Comparison of ENCODE assay signal across 32 cellular contexts in the genomic region with DNA sequence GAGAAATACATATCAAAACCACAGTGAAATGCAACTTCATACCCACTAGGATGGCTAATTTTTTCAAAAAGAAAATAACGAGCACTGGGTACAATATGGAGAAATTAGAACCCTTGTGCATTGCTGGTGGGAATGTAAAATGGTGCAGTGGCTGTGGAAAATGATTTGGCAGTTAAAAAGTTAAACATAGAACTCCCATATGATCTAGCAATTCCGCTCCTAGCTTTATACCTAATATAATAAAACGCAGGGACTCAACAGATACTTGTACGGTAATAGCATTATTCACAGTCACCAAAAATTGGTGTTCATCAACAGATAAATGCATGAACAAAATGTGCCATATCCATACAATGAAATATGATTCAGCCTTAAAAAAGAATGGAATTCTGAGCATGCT. TPM values are rescaled to one million over a fixed set of nuclear protein-coding genes. Genes with fewer than 3 reads are reported as not detected.
DNase-seq lines count a peak whose midpoint lies in the region; TF ChIP-seq lines count a peak whose summit lies in the region.
"Had no signal": no experiment of that assay in that cellular context is flagged by ENCODE, and none has a peak within 500 bp of the region (broad histone marks: within the 10 kb centered on the region; RNA-seq: fewer than 3 reads in every experiment).

No MANE protein-coding gene starts in this region.

- H3K79me2 ChIP-seq in neural progenitor cell (ENCODE audit: low read depth): no peaks in the 10 kb centered on the region

- no peaks in the 10 kb centered on the region for H4K20me1 ChIP-seq in neural progenitor cell (ENCODE audit: low read depth)
- H4K20me1 ChIP-seq: BLaER1; BLaER1 treated with 17β-estradiol and CSF1 and Interleukin-3, amounts not matched to agents 10 nM and 100 nM had no signal

- DNase-seq in Caki2 (ENCODE audit: low read depth) (peak; percentile 6), neural progenitor cell (ENCODE audit: low spot score) (no peak), mucosa of gallbladder (ENCODE audit: low spot score) (no peak)
- DNase-seq: 8988T; ACHN; AML-193; BE2C; C1 segment of cervical spinal cord; Caco-2; Calu3; CD4-positive, alpha-beta memory T cell; CD4-positive, alpha-beta T cell; CD4-positive, CD25-positive, alpha-beta regulatory T cell; CD8-positive, alpha-beta memory T cell; CD8-positive, alpha-beta T cell; COR-L47; DMS 273 treated with DMSO at 0.1 percent for 48 hours; DMS153; DMS53; DMS79; DMS79 treated with DMSO at 0.1 percent for 48 hours; DND-41; EL had no signal

- H3K36me3 ChIP-seq in HEK293 (ENCODE audit: control insufficient read depth in 2 of 2, insufficient read depth in 1 of 2, low read length in 2 of 2) (no peaks in the 10 kb centered on the region), neural progenitor cell (no peaks in the 10 kb centered on the region)
- H3K36me3 ChIP-seq: BE2C; BLaER1; BLaER1 treated with 17β-estradiol and CSF1 and Interleukin-3, amounts not matched to agents 10 nM and 100 nM had no signal

- H3K27me3 ChIP-seq in neural progenitor cell: no peaks in the 10 kb centered on the region
- H3K27me3 ChIP-seq: BE2C; BLaER1; BLaER1 treated with 17β-estradiol and CSF1 and Interleukin-3, amounts not matched to agents 10 nM and 100 nM had no signal

- in situ Hi-C loops in Caki2 (cut with HindIII; ENCODE audit: low pct_unique_long_range_greater_than_20kb, low sequenced_read_pairs): no loop called here

- H3K9me3 Mint-ChIP-seq in neural progenitor cell: peaks cover 3% of the 10 kb centered on the region
- H3K9me3 Mint-ChIP-seq: CD4-positive, alpha-beta T cell; CD8-positive, alpha-beta T cell had no signal

- no peaks in the 10 kb centered on the region for H3K4me1 ChIP-seq in HEK293 (ENCODE audit: control insufficient read depth, insufficient read depth, low read length)
- H3K4me1 ChIP-seq in neural progenitor cell: no peaks in the 10 kb centered on the region
- H3K4me1 ChIP-seq: A549; BE2C; BLaER1; BLaER1 treated with 17β-estradiol and CSF1 and Interleukin-3, amounts not matched to agents 10 nM and 100 nM; Caco-2 had no signal

- no peaks in the 10 kb centered on the region for H3F3A ChIP-seq in neural progenitor cell (ENCODE audit: low read depth)

- CTCF ChIA-PET in HEK293 (lab: Yijun Ruan, JAX): no interaction called here

- H3K27me3 Mint-ChIP-seq in neural progenitor cell (ENCODE audit: insufficient read depth, low read depth): no peaks in the 10 kb centered on the region

- H3K4me2 ChIP-seq in neural progenitor cell: no peak overlapping the region
- H3K4me2 ChIP-seq: A549; BLaER1; BLaER1 treated with 17β-estradiol and CSF1 and Interleukin-3, amounts not matched to agents 10 nM and 100 nM had no signal

- POLR2A ChIA-PET in HEK293 (lab: Yijun Ruan, JAX): no interaction called here

- H3K27ac Mint-ChIP-seq in neural progenitor cell: no peak overlapping the region
- H3K27ac Mint-ChIP-seq: B cell; CD14-positive monocyte; CD4-positive, alpha-beta T cell; CD4-positive, CD25-positive, alpha-beta regulatory T cell; CD8-positive, alpha-beta memory T cell; CD8-positive, alpha-beta T cell had no signal

- H3K4me1 Mint-ChIP-seq in neural progenitor cell: peaks cover 6% of the 10 kb centered on the region
- H3K4me1 Mint-ChIP-seq: B cell; CD14-positive monocyte; CD4-positive, CD25-positive, alpha-beta regulatory T cell; CD8-positive, alpha-beta memory T cell had no signal

- H2AFZ ChIP-seq in neural progenitor cell (replicated peaks): no peak overlapping the region

- no peaks in the 10 kb centered on the region for H3K36me3 Mint-ChIP-seq in neural progenitor cell
- H3K36me3 Mint-ChIP-seq: CD14-positive monocyte; CD4-positive, alpha-beta memory T cell; CD4-positive, CD25-positive, alpha-beta regulatory T cell; CD8-positive, alpha-beta memory T cell; CD8-positive, alpha-beta T cell had no signal

- H3K4me3 ChIP-seq in HEK293 (ENCODE audit: low read depth, low read length): no peak overlapping the region
- no peak overlapping the region for H3K4me3 ChIP-seq in neural progenitor cell
- H3K4me3 ChIP-seq: A549; BLaER1; BLaER1 treated with 17β-estradiol and CSF1 and Interleukin-3, amounts not matched to agents 10 nM and 100 nM had no signal

- no peak overlapping the region for H3K9ac ChIP-seq in neural progenitor cell
- H3K9ac ChIP-seq: BLaER1; BLaER1 treated with 17β-estradiol and CSF1 and Interleukin-3, amounts not matched to agents 10 nM and 100 nM had no signal

- no peak overlapping the region for H3K4me3 Mint-ChIP-seq in neural progenitor cell
- H3K4me3 Mint-ChIP-seq: B cell; CD14-positive monocyte; CD4-positive, alpha-beta memory T cell; CD4-positive, alpha-beta T cell; CD4-positive, CD25-positive, alpha-beta regulatory T cell; CD8-positive, alpha-beta memory T cell; CD8-positive, alpha-beta T cell had no signal

- TF ChIP-seq CTCF in HEK293 (tag by site-specific recombination; IDR thresholded peaks at IDR 0.05): no peak
- no peak for TF ChIP-seq CTCF in neural progenitor cell (IDR thresholded peaks at IDR 0.05)

- H3K9me3 ChIP-seq in HEK293 (ENCODE audit: control insufficient read depth, insufficient read depth, low read depth, low read length) (no peaks in the 10 kb centered on the region), neural progenitor cell (ENCODE audit: low read depth) (no peaks in the 10 kb centered on the region)
- H3K9me3 ChIP-seq: A549, BE2C, BLaER1, Caco-2 had no signal

- H3K27ac ChIP-seq in HEK293 (ENCODE audit: extremely low read depth, low read depth, low read length): no peak overlapping the region
- no peak overlapping the region for H3K27ac ChIP-seq in neural progenitor cell
- H3K27ac ChIP-seq: 22Rv1; A549; BLaER1; BLaER1 treated with 17β-estradiol and CSF1 and Interleukin-3, amounts not matched to agents 10 nM and 100 nM; C4-2B had no signal

TF ChIP-seq in HEK293, 187 proteins besides CTCF, POLR2A, EP300 and RAD21:
- TF ChIP-seq ZNF184 (tag by site-specific recombination; IDR thresholded peaks at IDR 0.05): no peak
- peak; percentile 97 for TF ChIP-seq ZNF140 (tag by site-specific recombination; IDR thresholded peaks at IDR 0.05)

RNA-seq across cellular contexts. Expression of gene PLPP4, which starts 58.8 kb away (rescaled TPM):
- total RNA-seq in Caki2 (2014; rRNA removed; shearing (Covaris generic); ENCODE audit: low replicate concordance): 6.8 and 6.9 TPM in 2 replicates
- 0.90 TPM in 1 of 2 replicates, not detected in the other for total RNA-seq in neural progenitor cell (ENCODE audit: low replicate concordance)
- 0.60 TPM for total RNA-seq in mucosa of gallbladder
- total RNA-seq: A673; B cell; Calu3; CD4-positive, alpha-beta memory T cell; CD4-positive, alpha-beta T cell; CD4-positive, CD25-positive, alpha-beta regulatory T cell; CD8-positive, alpha-beta memory T cell; CD8-positive, alpha-beta T cell had no signal
